8 cellular contexts compared by ENCODE assay signal in the genomic region with DNA sequence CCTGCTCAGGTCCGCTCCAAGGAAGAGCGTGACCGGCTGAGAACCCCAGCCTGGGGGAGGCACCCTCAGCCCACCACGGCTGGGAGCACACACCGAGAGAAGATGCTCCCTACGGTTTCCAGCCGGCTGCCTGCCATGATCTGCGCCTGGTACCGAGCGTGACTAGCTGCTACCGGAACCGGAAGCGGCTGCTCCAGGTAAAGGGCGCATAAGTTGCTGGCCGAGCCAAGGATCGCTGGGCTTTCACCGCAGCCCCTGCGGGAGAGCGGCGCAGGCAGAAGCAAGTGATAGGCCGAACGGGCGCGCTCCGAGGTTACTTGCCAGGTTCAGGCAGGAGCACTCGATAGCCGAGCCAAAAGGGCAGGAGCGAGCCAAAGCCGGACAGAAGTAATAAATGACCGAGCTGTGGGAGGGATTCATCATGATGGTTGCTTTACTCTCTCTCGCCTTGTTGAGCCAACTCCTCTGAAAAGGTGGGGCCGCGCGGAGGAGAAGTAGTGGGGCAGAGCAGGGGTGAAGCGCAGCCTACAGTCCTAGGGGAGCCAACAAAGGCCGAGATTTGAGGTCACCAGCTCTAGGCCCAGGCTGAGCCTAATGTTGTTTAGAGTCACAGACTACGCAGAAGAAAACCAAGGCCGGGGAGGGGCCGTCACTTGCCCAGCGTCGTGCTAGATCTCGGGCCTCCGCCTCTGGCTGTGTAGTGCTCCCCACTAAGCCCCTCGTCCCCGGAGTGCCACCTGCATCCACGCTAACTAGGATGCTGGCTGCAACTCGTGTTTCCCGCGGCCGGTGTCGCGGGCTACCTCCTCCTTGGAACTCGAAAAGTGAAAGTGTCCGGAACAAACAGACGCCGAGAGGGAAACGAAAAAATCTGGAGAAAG. TPM values are rescaled to one million over a fixed set of nuclear protein-coding genes. Genes with fewer than 3 reads are reported as not detected.
DNase-seq lines count a peak whose midpoint lies in the region; ATAC-seq and TF ChIP-seq lines count a peak whose summit lies in the region.

A gene (minus strand): TSS at position 171 of the 881 bp plus-strand sequence. CDS start 34 bp downstream, at position 137.

- H3K4me1 ChIP-seq in PC-3 (ENCODE audit: insufficient read depth, low read length) (peaks cover 14% of the 10 kb centered on the region), mucosa of rectum (ENCODE audit: control insufficient read depth in 2 of 2, insufficient read depth in 2 of 2, low read length in 2 of 2) (peaks cover 23 to 29% of the 10 kb centered on the region in 2 donors)

- intact Hi-C loops in PC-3 (cut with micrococcal nuclease): loop anchor here (1.0 kb wide), 1 partner anchor 25 kb away; no protein-coding TSS in a partner anchor

- H3K4me3 ChIP-seq in PC-3 (ENCODE audit: low read length) (peak within 1 kb of the TSS; percentile 90), epithelial cell of proximal tubule (ENCODE audit: low read depth, low read length) (peak within 1 kb of the TSS; percentile 69), mucosa of rectum (ENCODE audit: low read length in 2 of 2) (peak within 1 kb of the TSS; percentile 90 to 97)

- peaks cover 44% of the 10 kb centered on the region for H3K79me2 ChIP-seq in PC-3 (ENCODE audit: low read length)

- H3K27ac ChIP-seq in PC-3 (ENCODE audit: low read length) (peak within 1 kb of the TSS; percentile 55), mucosa of rectum (ENCODE audit: low read depth in 2 of 2, low read length in 2 of 2) (peak within 1 kb of the TSS; percentile 92 to 94)

- H3K4me2 ChIP-seq in PC-3 (ENCODE audit: low read length): peak within 1 kb of the TSS; percentile 95

- H3K9ac ChIP-seq in PC-3 (ENCODE audit: low read length) (peak within 1 kb of the TSS; percentile 90), mucosa of rectum (ENCODE audit: low read depth in 1 of 2, low read length in 2 of 2) (peak within 1 kb of the TSS; percentile 82 to 84)

- TF ChIP-seq EP300 in Ishikawa (IDR thresholded peaks at IDR 0.05; ENCODE audit: borderline replicate concordance): peak; percentile 61; the same call in 1 of the 2 replicates

- H3K9me3 ChIP-seq in PC-3 (ENCODE audit: low read length) (no peaks in the 10 kb centered on the region), mucosa of rectum (ENCODE audit: control insufficient read depth in 2 of 2, low read length in 2 of 2) (no peaks in the 10 kb centered on the region)

- TF ChIP-seq CTCF in PC-3 (conservative IDR thresholded peaks at IDR 0.05; ENCODE audit: low read depth, low read length) (no peak), epithelial cell of proximal tubule (conservative IDR thresholded peaks at IDR 0.05; ENCODE audit: low read depth, low read length) (no peak)

- H2AFZ ChIP-seq in PC-3 (ENCODE audit: low read length): peak within 1 kb of the TSS; percentile 88

- H3K27me3 ChIP-seq in PC-3 (ENCODE audit: low read length) (no peaks in the 10 kb centered on the region), mucosa of rectum (ENCODE audit: control insufficient read depth in 2 of 2, insufficient read depth in 2 of 2, low read length in 2 of 2) (no peaks in the 10 kb centered on the region)

- peak; percentile 95 for ATAC-seq in GM21576 (IDR thresholded peaks at IDR 0.05; ENCODE audit: unreplicated experiment)
- ATAC-seq in PC-3: peak; percentile 91

- H4K20me1 ChIP-seq in PC-3 (ENCODE audit: low read length): no peaks in the 10 kb centered on the region

- TSS peak; percentile 95 for BruUV-seq in PC-3 (replicated peaks; lab: Mats Ljungman, UMichigan)

- POLR2A ChIA-PET in PC-3 (lab: Charles Lee; ENCODE audit: unreplicated experiment): interaction anchor here (0.5 to 1.0 kb wide), 9 partner anchors 12 to 888 kb away, joined by 3 to 9 read pairs (median 3); no protein-coding TSS in a partner anchor

- no peak for TF ChIP-seq RAD21 in Ishikawa (IDR thresholded peaks at IDR 0.05; ENCODE audit: low read depth)

- peak; percentile 96 for DNase-seq in DMS114 treated with DMSO at 0.1 percent for 48 hours (lab: John Stamatoyannopoulos, UW; ENCODE audit: unreplicated experiment)
- peak; percentile 100 for DNase-seq in PC-3
- DNase-seq in activated T-cell treated with anti-CD3 and anti-CD28 coated beads for 48 hours (ENCODE audit: low read depth): peak; percentile 95
- peak; percentile 87 for DNase-seq in epithelial cell of proximal tubule (ENCODE audit: low read depth)
- DNase-seq in stimulated activated CD8-positive, alpha-beta memory T cell treated with anti-CD3 and anti-CD28 coated beads, Interleukin-4, amount 100 ng/mL, for 48 hours: peak; percentile 96

- H3K36me3 ChIP-seq in PC-3 (ENCODE audit: low read depth, low read length) (peaks cover 13% of the 10 kb centered on the region), mucosa of rectum (ENCODE audit: control insufficient read depth in 2 of 2, insufficient read depth in 2 of 2, low read length in 2 of 2) (peaks cover 0 to 6% of the 10 kb centered on the region in 2 donors)

- CTCF ChIA-PET in PC-3 (lab: Charles Lee): interaction anchor here (0.7 to 1.2 kb wide), 4 partner anchors 16 to 453 kb away, joined by 3 to 7 read pairs (median 5); no protein-coding TSS in a partner anchor

- H3K9me2 ChIP-seq in PC-3 (replicated peaks; ENCODE audit: low read length): no peaks in the 10 kb centered on the region

- H3F3A ChIP-seq in PC-3 (ENCODE audit: low read length, unreplicated experiment): no peaks in the 10 kb centered on the region

TF ChIP-seq in Ishikawa, 13 proteins besides CTCF, POLR2A, EP300 and RAD21:
- TF ChIP-seq CREB1 (IDR thresholded peaks at IDR 0.05; ENCODE audit: low read depth) (no peak), TEAD4 (IDR thresholded peaks at IDR 0.05) (peak; percentile 15; the same call in 1 of the 2 replicates), ZBTB7A (IDR thresholded peaks at IDR 0.05; ENCODE audit: low read depth) (no peak), TAF1 (IDR thresholded peaks at IDR 0.05; ENCODE audit: low read depth) (peak; percentile 73), TCF12 (IDR thresholded peaks at IDR 0.05; ENCODE audit: low read depth) (peak; percentile 70; the same call in 1 of the 2 replicates), EGR1 (IDR thresholded peaks at IDR 0.05) (no peak; the same call in 1 of the 2 replicates), YY1 (IDR thresholded peaks at IDR 0.05; ENCODE audit: low read depth) (peak; percentile 91), CEBPB (IDR thresholded peaks at IDR 0.05) (no peak), NFIC (IDR thresholded peaks at IDR 0.05) (peak; percentile 86), FOXM1 (IDR thresholded peaks at IDR 0.05; ENCODE audit: borderline replicate concordance, low read depth) (no peak)
- TF ChIP-seq, protein P1, sequence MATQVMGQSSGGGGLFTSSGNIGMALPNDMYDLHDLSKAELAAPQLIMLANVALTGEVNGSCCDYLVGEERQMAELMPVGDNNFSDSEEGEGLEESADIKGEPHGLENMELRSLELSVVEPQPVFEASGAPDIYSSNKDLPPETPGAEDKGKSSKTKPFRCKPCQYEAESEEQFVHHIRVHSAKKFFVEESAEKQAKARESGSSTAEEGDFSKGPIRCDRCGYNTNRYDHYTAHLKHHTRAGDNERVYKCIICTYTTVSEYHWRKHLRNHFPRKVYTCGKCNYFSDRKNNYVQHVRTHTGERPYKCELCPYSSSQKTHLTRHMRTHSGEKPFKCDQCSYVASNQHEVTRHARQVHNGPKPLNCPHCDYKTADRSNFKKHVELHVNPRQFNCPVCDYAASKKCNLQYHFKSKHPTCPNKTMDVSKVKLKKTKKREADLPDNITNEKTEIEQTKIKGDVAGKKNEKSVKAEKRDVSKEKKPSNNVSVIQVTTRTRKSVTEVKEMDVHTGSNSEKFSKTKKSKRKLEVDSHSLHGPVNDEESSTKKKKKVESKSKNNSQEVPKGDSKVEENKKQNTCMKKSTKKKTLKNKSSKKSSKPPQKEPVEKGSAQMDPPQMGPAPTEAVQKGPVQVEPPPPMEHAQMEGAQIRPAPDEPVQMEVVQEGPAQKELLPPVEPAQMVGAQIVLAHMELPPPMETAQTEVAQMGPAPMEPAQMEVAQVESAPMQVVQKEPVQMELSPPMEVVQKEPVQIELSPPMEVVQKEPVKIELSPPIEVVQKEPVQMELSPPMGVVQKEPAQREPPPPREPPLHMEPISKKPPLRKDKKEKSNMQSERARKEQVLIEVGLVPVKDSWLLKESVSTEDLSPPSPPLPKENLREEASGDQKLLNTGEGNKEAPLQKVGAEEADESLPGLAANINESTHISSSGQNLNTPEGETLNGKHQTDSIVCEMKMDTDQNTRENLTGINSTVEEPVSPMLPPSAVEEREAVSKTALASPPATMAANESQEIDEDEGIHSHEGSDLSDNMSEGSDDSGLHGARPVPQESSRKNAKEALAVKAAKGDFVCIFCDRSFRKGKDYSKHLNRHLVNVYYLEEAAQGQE (IDR thresholded peaks at IDR 0.05; ENCODE audit: low read depth): no peak
- TF ChIP-seq, protein P2, sequence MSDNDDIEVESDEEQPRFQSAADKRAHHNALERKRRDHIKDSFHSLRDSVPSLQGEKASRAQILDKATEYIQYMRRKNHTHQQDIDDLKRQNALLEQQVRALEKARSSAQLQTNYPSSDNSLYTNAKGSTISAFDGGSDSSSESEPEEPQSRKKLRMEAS (IDR thresholded peaks at IDR 0.05): peak; percentile 89
- TF ChIP-seq, protein P3, sequence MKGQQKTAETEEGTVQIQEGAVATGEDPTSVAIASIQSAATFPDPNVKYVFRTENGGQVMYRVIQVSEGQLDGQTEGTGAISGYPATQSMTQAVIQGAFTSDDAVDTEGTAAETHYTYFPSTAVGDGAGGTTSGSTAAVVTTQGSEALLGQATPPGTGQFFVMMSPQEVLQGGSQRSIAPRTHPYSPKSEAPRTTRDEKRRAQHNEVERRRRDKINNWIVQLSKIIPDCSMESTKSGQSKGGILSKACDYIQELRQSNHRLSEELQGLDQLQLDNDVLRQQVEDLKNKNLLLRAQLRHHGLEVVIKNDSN (IDR thresholded peaks at IDR 0.05): peak; percentile 40; the same call in 1 of the 2 replicates

RNA-seq across cellular contexts. Expression of the gene that starts here (rescaled TPM):
- total RNA-seq in PC-3 (2014; rRNA removed): 63.9 and 97.5 TPM in 2 replicates
- 27.0 and 82.9 TPM in 2 replicates for total RNA-seq in epithelial cell of proximal tubule

Comparison
In these comparisons a context has a peak if more than half of its experiments do, and no peak if none do; other contexts are left out.
1. Peak in every context shown above with its lines: DNase-seq, ATAC-seq, H3K4me3 ChIP-seq and H3K27ac ChIP-seq.